Comparison of ENCODE assay signal across 18 cellular contexts in genomic region chr9:134566936-134567335, GRCh38.
"Had no signal": no experiment of that assay in that cellular context is flagged by ENCODE, and none has a peak within 500 bp of the region (broad histone marks: within the 10 kb centered on the region; RNA-seq: fewer than 3 reads in every experiment).

No MANE protein-coding gene starts in this region.

- H3K4me3 Mint-ChIP-seq: activated CD8-positive, alpha-beta T cell treated with anti-CD3 and anti-CD28 coated beads for 36 hours; immature natural killer cell; nephron progenitor cell; stimulated activated naive B cell treated with anti-CD40 and anti-IgM and Interleukin-4, amounts not matched to agents 10 μg/mL and 1 μg/mL and 100 μg/mL, for 72 hours; type B pancreatic cell had no signal

- H3K4me1 ChIP-seq: body of pancreas, SJCRH30 had no signal

- H3K4me3 ChIP-seq: body of pancreas, ovary, SJCRH30, smooth muscle cell had no signal

- H3K9me3 ChIP-seq: body of pancreas, ovary, SJCRH30 had no signal

- H3K4me2 ChIP-seq: smooth muscle cell had no signal

- ATAC-seq: activated CD8-positive, alpha-beta T cell treated with anti-CD3 and anti-CD28 coated beads for 36 hours; activated naive CD4-positive, alpha-beta T cell treated with anti-CD3 and anti-CD28 coated beads, Interleukin-2, amount 50 U/mL, for 72 hours; body of pancreas; left colon; stimulated activated naive B cell treated with anti-CD40 and anti-IgM and Interleukin-4, amounts not matched to agents 10 μg/mL and 1 μg/mL and 100 μg/mL, for 72 hours had no signal

- H3K9me3 Mint-ChIP-seq: activated T-helper 2 cell treated with anti-CD3 and anti-CD28 coated beads, Interferon-gamma antibody, Interleukin-2, Interleukin-4, amounts not matched to agents 10 μg/mL and 5 μg/mL and 100 μg/mL, durations not matched to agents 14 hours and 24 hours and 36 hours had no signal

- H3K36me3 Mint-ChIP-seq: activated naive CD4-positive, alpha-beta T cell treated with anti-CD3 and anti-CD28 coated beads, Interleukin-2, amount 50 U/mL, for 72 hours; immature natural killer cell; stimulated activated naive B cell treated with anti-CD40 and anti-IgM and Interleukin-4, amounts not matched to agents 10 μg/mL and 1 μg/mL and 100 μg/mL, for 72 hours; type B pancreatic cell had no signal

- DNase-seq: activated CD8-positive, alpha-beta T cell treated with anti-CD3 and anti-CD28 coated beads for 36 hours; amniotic stem cell; body of pancreas; dermis blood vessel endothelial cell; erythroblast; immature natural killer cell; mammary epithelial cell; nephron progenitor cell; retina; SJCRH30; stimulated activated CD4-positive, alpha-beta T cell treated with anti-CD3 and anti-CD28 coated beads, Interleukin-1b, Interleukin-23, amount 100 ng/mL, for 48 hours; stimulated activated naive B cell treated with anti-CD40 and anti-IgM and Interleukin-4, amounts not matched to agents 10 μg/mL and 1 μg/mL and 100 μg/mL, for 72 hours had no signal

- H3K27ac Mint-ChIP-seq: activated CD8-positive, alpha-beta T cell treated with anti-CD3 and anti-CD28 coated beads for 36 hours; activated naive CD4-positive, alpha-beta T cell treated with anti-CD3 and anti-CD28 coated beads, Interleukin-2, amount 50 U/mL, for 72 hours; activated T-helper 2 cell treated with anti-CD3 and anti-CD28 coated beads, Interferon-gamma antibody, Interleukin-2, Interleukin-4, amounts not matched to agents 10 μg/mL and 5 μg/mL and 100 μg/mL, durations not matched to agents 14 hours and 24 hours and 36 hours; immature natural killer cell; nephron progenitor cell; stimulated activated naive B cell treated with anti-CD40 and anti-IgM and Interleukin-4, amounts not matched to agents 10 μg/mL and 1 μg/mL and 100 μg/mL, for 72 hours; type B pancreatic cell had no signal

- H3K27ac ChIP-seq: body of pancreas, ovary, SJCRH30 had no signal

- H3K27me3 Mint-ChIP-seq: activated CD8-positive, alpha-beta T cell treated with anti-CD3 and anti-CD28 coated beads for 36 hours had no signal

- H3K27me3 ChIP-seq: body of pancreas, ovary, SJCRH30 had no signal

- H3K36me3 ChIP-seq: ovary, SJCRH30 had no signal

- H3K4me1 Mint-ChIP-seq: immature natural killer cell had no signal
